In genomic region chr15:55408976-55409375, GRCh38 we compare ENCODE assay signal across 8 cellular contexts. TPM values are rescaled to one million over a fixed set of nuclear protein-coding genes. Genes with fewer than 3 reads are reported as not detected.
A peak's percentile ranks its signal among the peaks of the same experiment; 100 is the strongest.
DNase-seq lines count a peak whose midpoint lies in the region; ATAC-seq, FAIRE-seq and TF ChIP-seq lines count a peak whose summit lies in the region.
"Not testable (repeated sequence)": the region's sequence is repeated elsewhere in the genome, so short reads cannot be mapped to it uniquely, and the experiment has no call there.

No MANE protein-coding gene starts in this region.

- peak overlapping the region; percentile 94 for H3K4me3 Mint-ChIP-seq in CD4-positive, alpha-beta T cell
- H3K4me3 Mint-ChIP-seq in activated B cell treated with CpG ODN at 0.5 μM for 24 hours: peak overlapping the region; percentile 88

- not testable (repeated sequence) for TF ChIP-seq CTCF in CD4-positive, alpha-beta T cell (IDR thresholded peaks at IDR 0.05); activated B cell treated with CpG ODN at 0.5 μM for 24 hours (IDR thresholded peaks at IDR 0.05); GM12878 (IDR thresholded peaks at IDR 0.05 in 2 of 3, conservative IDR thresholded peaks at IDR 0.05 in 1 of 3; ENCODE audit: control insufficient read depth in 2 of 3, extremely low read depth in 1 of 3, insufficient read depth in 1 of 3, low read depth in 3 of 3, low read length in 3 of 3); epithelial cell of proximal tubule (conservative IDR thresholded peaks at IDR 0.05; ENCODE audit: low read depth, low read length); osteoblast (IDR thresholded peaks at IDR 0.05; ENCODE audit: extremely low read depth, low read depth, low read length); testis (IDR thresholded peaks at IDR 0.05)

- not testable (repeated sequence) for H3K27me3 ChIP-seq in CD4-positive, alpha-beta T cell (ENCODE audit: control insufficient read depth, insufficient read depth, low read length); Karpas-422 (ENCODE audit: low read length); GM12878 (replicated peaks in 1 of 2; ENCODE audit: control insufficient read depth in 2 of 2, insufficient read depth in 2 of 2, low read length in 1 of 2); layer of hippocampus (ENCODE audit: control insufficient read depth, insufficient read depth, low read length); osteoblast (ENCODE audit: insufficient read depth, low read length); testis

- H3K9ac ChIP-seq in Karpas-422 (ENCODE audit: low read length) (peak overlapping the region; percentile 73), GM12878 (ENCODE audit: control insufficient read depth, insufficient read depth, low read length) (peak overlapping the region; percentile 24; the same call in 1 of the 2 replicates)

- H4K20me1 ChIP-seq in Karpas-422 (ENCODE audit: insufficient read depth, low read depth, low read length); GM12878 (ENCODE audit: control insufficient read depth, insufficient read depth); osteoblast (ENCODE audit: insufficient read depth, low read length): not testable (repeated sequence)

- not testable (repeated sequence) for H3K27me3 Mint-ChIP-seq in CD4-positive, alpha-beta T cell; activated B cell treated with CpG ODN at 0.5 μM for 24 hours

- peaks cover 36% of the 10 kb centered on the region for H3K4me1 Mint-ChIP-seq in CD4-positive, alpha-beta T cell (ENCODE audit: low read depth)
- peaks cover 20% of the 10 kb centered on the region for H3K4me1 Mint-ChIP-seq in activated B cell treated with CpG ODN at 0.5 μM for 24 hours

- 74% methylated on average over 14 of the region's 14 CpGs for WGBS in GM12878 (ENCODE audit: insufficient coverage, insufficient replicate concordance, low lambda C conversion rate, missing lambda C conversion rate)
- WGBS in testis, 2 donors: 37 to 45% methylated on average over 14 of the region's 14 CpGs

- TF ChIP-seq EP300 in GM12878 (IDR thresholded peaks at IDR 0.05; ENCODE audit: borderline replicate concordance in 1 of 2, control insufficient read depth in 1 of 2, low read depth in 2 of 2, low read length in 2 of 2): not testable (repeated sequence)

- H3K4me3 ChIP-seq in Karpas-422 (ENCODE audit: low read length) (peak overlapping the region; percentile 82), GM12878 (peak overlapping the region; percentile 78), epithelial cell of proximal tubule (ENCODE audit: low read depth, low read length) (peak overlapping the region; percentile 96), osteoblast (ENCODE audit: insufficient read depth, low read length) (peak overlapping the region; percentile 88), testis (peak overlapping the region; percentile 72 to 89)

- H2AFZ ChIP-seq in Karpas-422 (ENCODE audit: low read length) (peak overlapping the region; percentile 58), GM12878 (ENCODE audit: control insufficient read depth, low read depth, low read length) (peak overlapping the region; percentile 89), osteoblast (ENCODE audit: low read length) (peak overlapping the region; percentile 91)

- POLR2A ChIA-PET in CD4-positive, alpha-beta T cell (lab: Charles Lee): interaction anchor here (0.8 to 4.6 kb wide), 10 partner anchors 10 to 212 kb away, joined by 3 to 45 read pairs (median 7); partner anchors contain the start of genes PIGB, PIGBOS1 and RSL24D1
- POLR2A ChIA-PET in activated B cell treated with CpG ODN at 0.5 μM for 24 hours (lab: Charles Lee) (interaction anchor here (1.1 to 2.2 kb wide), 4 partner anchors 11 to 212 kb away, joined by 6 to 34 read pairs (median 14); partner anchors contain the start of genes PIGB, PIGBOS1 and RSL24D1), GM12878 (lab: Charles Lee) (interaction anchor here (0.5 to 2.0 kb wide), 2 partner anchors 20 to 91 kb away, joined by 3 to 12 read pairs; partner anchors contain the start of genes PIGB and PIGBOS1)

- not testable (repeated sequence) for H3K9me2 ChIP-seq in Karpas-422 (replicated peaks; ENCODE audit: insufficient read depth, low read length)

- TF ChIP-seq POLR2A in GM12878 (IDR thresholded peaks at IDR 0.05; ENCODE audit: low read depth, low read length); testis (IDR thresholded peaks at IDR 0.05): not testable (repeated sequence)

- H3K36me3 ChIP-seq in Karpas-422 (ENCODE audit: insufficient read depth, low read length); GM12878 (ENCODE audit: control insufficient read depth in 2 of 2, insufficient read depth in 2 of 2, low read length in 1 of 2); osteoblast (ENCODE audit: insufficient read depth, low read length); testis (ENCODE audit: low read depth, missing control alignments): not testable (repeated sequence)

- SMC1A ChIA-PET in GM12878 (lab: Charles Lee; ENCODE audit: uncharacterized antibody, unreplicated experiment): interaction anchor here (0.5 to 2.4 kb wide), 9 partner anchors 15 to 191 kb away, joined by 3 to 20 read pairs (median 4); partner anchors contain the start of genes PIGB and PIGBOS1

- H3K27ac ChIP-seq in CD4-positive, alpha-beta T cell (ENCODE audit: low read depth, low read length): peak overlapping the region; percentile 8
- H3K27ac ChIP-seq in Karpas-422 (ENCODE audit: low read length); GM12878 (ENCODE audit: control insufficient read depth, insufficient read depth): not testable (repeated sequence)
- H3K27ac ChIP-seq in layer of hippocampus (ENCODE audit: low read depth, low read length) (peak overlapping the region; percentile 89), osteoblast (ENCODE audit: low read depth, low read length) (peak overlapping the region; percentile 69), testis (peak overlapping the region in 1 of 2 donors; percentile 86)

- RAD21 ChIA-PET in GM12878 (lab: Charles Lee; ENCODE audit: unreplicated experiment): interaction anchor here (0.7 to 2.4 kb wide), 7 partner anchors 30 to 212 kb away, joined by 3 to 24 read pairs (median 5); partner anchors contain the start of genes PIGB, PIGBOS1 and RSL24D1

- CTCF ChIA-PET in CD4-positive, alpha-beta T cell (lab: Charles Lee): interaction anchor here (0.6 to 4.6 kb wide), 16 partner anchors 10 to 212 kb away, joined by 3 to 42 read pairs (median 6); partner anchors contain the start of genes PIGB, PIGBOS1 and RSL24D1
- CTCF ChIA-PET in activated B cell treated with CpG ODN at 0.5 μM for 24 hours (lab: Charles Lee) (interaction anchor here (0.8 to 2.2 kb wide), 6 partner anchors 26 to 187 kb away, joined by 4 to 15 read pairs (median 6); partner anchors contain the start of genes PIGB and PIGBOS1), GM12878 (lab: Yijun Ruan, JAX) (interaction anchor here (0.7 to 2.4 kb wide), 13 partner anchors 25 to 295 kb away, joined by 3 to 11 read pairs (median 5); partner anchors contain the start of genes PIGB and PIGBOS1)

- not testable (repeated sequence) for H3K9me3 Mint-ChIP-seq in CD4-positive, alpha-beta T cell; activated B cell treated with CpG ODN at 0.5 μM for 24 hours

- not testable (repeated sequence) for BruUV-seq in GM12878 (replicated peaks; lab: Mats Ljungman, UMichigan)

- H3K36me3 Mint-ChIP-seq in CD4-positive, alpha-beta T cell (ENCODE audit: low read depth); activated B cell treated with CpG ODN at 0.5 μM for 24 hours (ENCODE audit: low read depth): not testable (repeated sequence)

- H3K9me3 ChIP-seq in CD4-positive, alpha-beta T cell (ENCODE audit: control insufficient read depth, low read length); Karpas-422 (ENCODE audit: low read length); GM12878 (replicated peaks; ENCODE audit: control insufficient read depth, insufficient read depth, low read length); osteoblast (ENCODE audit: low read depth, low read length); testis: not testable (repeated sequence)

- peaks cover 44% of the 10 kb centered on the region for H3K79me2 ChIP-seq in Karpas-422 (ENCODE audit: low read length)
- H3K79me2 ChIP-seq in GM12878 (ENCODE audit: control insufficient read depth, insufficient read depth, low read length): not testable (repeated sequence)
- peaks cover 32% of the 10 kb centered on the region for H3K79me2 ChIP-seq in osteoblast (ENCODE audit: insufficient read depth, low read length)

- peak overlapping the region; percentile 73 for H3K27ac Mint-ChIP-seq in CD4-positive, alpha-beta T cell
- peak overlapping the region; percentile 87 for H3K27ac Mint-ChIP-seq in activated B cell treated with CpG ODN at 0.5 μM for 24 hours

- in situ Hi-C loops in GM12878 (cut with MboI): not testable (repeated sequence)

- H3K4me1 ChIP-seq in Karpas-422 (ENCODE audit: low read length) (peaks cover 39% of the 10 kb centered on the region), GM12878 (ENCODE audit: control insufficient read depth, insufficient read depth, low read length) (peaks cover 16% of the 10 kb centered on the region)
- H3K4me1 ChIP-seq in osteoblast (ENCODE audit: insufficient read depth, low read length); testis: not testable (repeated sequence)

- FAIRE-seq in GM12878 (lab: Jason Lieb, UNC): not testable (repeated sequence)

- H3K4me2 ChIP-seq in Karpas-422 (ENCODE audit: low read depth, low read length, poor library complexity, severe bottlenecking) (peak overlapping the region; percentile 97), GM12878 (ENCODE audit: control insufficient read depth, insufficient read depth) (peak overlapping the region; percentile 82), osteoblast (ENCODE audit: insufficient read depth, low read length) (peak overlapping the region; percentile 94)

- intact Hi-C loops in CD4-positive, alpha-beta T cell (cut with DNase I, micrococcal nuclease): loop anchor here (2.0 to 5.0 kb wide), 3 partner anchors 30 to 212 kb away; partner anchors contain the start of genes PIGB (in 2 of the 2), PIGBOS1 (in 2 of the 2) and RSL24D1 (in 2 of the 2)
- intact Hi-C loops in activated B cell treated with CpG ODN at 0.5 μM for 24 hours (cut with micrococcal nuclease) (loop anchor here (1.0 to 2.0 kb wide), 6 partner anchors 26 to 213 kb away; partner anchors contain the start of genes PIGB, PIGBOS1 and RSL24D1), GM12878 (cut with micrococcal nuclease; ENCODE audit: unreplicated experiment) (loop anchor here (2.0 to 10.0 kb wide), 3 partner anchors 90 to 214 kb away; partner anchors contain the start of genes PIGB, PIGBOS1 and RSL24D1)
- intact Hi-C loops in testis (cut with DNase I; ENCODE audit: low total_unique reads): not testable (repeated sequence)

- ATAC-seq in CD4-positive, alpha-beta T cell (ENCODE audit: poor library complexity); activated B cell treated with CpG ODN at 0.5 μM for 24 hours (ENCODE audit: low read depth); GM12878: not testable (repeated sequence)

- TF ChIP-seq RAD21 in GM12878 (IDR thresholded peaks at IDR 0.05; ENCODE audit: insufficient read depth, low read depth, low read length): not testable (repeated sequence)

- not testable (repeated sequence) for DNase-seq in CD4-positive, alpha-beta T cell; Karpas-422; activated B cell treated with CpG ODN at 0.5 μM for 24 hours; GM12878 (ENCODE audit: low read depth, low spot score); epithelial cell of proximal tubule (ENCODE audit: low read depth); osteoblast (ENCODE audit: insufficient read length, low spot score, missing footprints); testis

RNA-seq across cellular contexts. Expression of gene PIERCE2, which starts 0.7 kb away (rescaled TPM):
- total RNA-seq in CD4-positive, alpha-beta T cell: not detected
- total RNA-seq in Karpas-422 (2014; rRNA removed; shearing (Covaris generic); ENCODE audit: low replicate concordance): 6.9 and 12.4 TPM in 2 replicates
- 0.55 and 1.1 TPM in 2 replicates for total RNA-seq in activated B cell treated with CpG ODN at 0.5 μM for 24 hours
- not detected in 2 replicates for total RNA-seq in GM12878 (2013; cell fraction: nucleolus; rRNA removed)
- total RNA-seq in GM12878 (2014; rRNA removed): 0.33 and 0.45 TPM in 2 replicates
- 0.28 and 0.89 TPM in 2 replicates for total RNA-seq in GM12878 (2014; rRNA removed; fragmentation: Illumina TruSeq; extraction: Trizol)
- 0.48 TPM in 1 of 2 replicates, not detected in the other for total RNA-seq in GM12878 (2021)
- polyA plus RNA-seq in GM12878 (2011; ENCODE audit: low read depth): not detected
- polyA plus RNA-seq in GM12878 (2011; rRNA removed): 1.1 and 1.4 TPM in 2 replicates
- 0.67 and 0.74 TPM in 2 replicates for polyA plus RNA-seq in GM12878 (2011; cell fraction: cytosol; rRNA removed)
- 0.24 TPM in 1 of 2 replicates, not detected in the other for polyA plus RNA-seq in GM12878 (2011; cell fraction: nucleus; rRNA removed)
- 0.46 and 0.49 TPM in 2 replicates for polyA plus RNA-seq in GM12878 (2012)
- 0.60 and 1.1 TPM in 2 replicates for polyA plus RNA-seq in GM12878 (2014; fragmentation: Illumina TruSeq; extraction: Trizol)
- 1 to 10 TPM in 1 of 2 experiments, under 1 TPM in 1; 0.93 to 1.3 TPM for polyA plus RNA-seq in GM12878 (2014; fragmentation: Nextera tagmentation; extraction: Ambion mirVana)
- polyA plus RNA-seq in GM12878 (2014; rRNA removed): 0.32 and 0.33 TPM in 2 replicates
- 1 to 10 TPM in 1 of 2 experiments, under 1 TPM in 1; 0.40 to 1.3 TPM for polyA plus RNA-seq in GM12878 (2016; fragmentation: Nextera tagmentation; extraction: Ambion mirVana)
- 0.59 TPM in 1 of 2 replicates, not detected in the other for polyA minus RNA-seq in GM12878 (2011; rRNA and poly(A)+ RNA removed)
- not detected in 2 replicates for polyA minus RNA-seq in GM12878 (2011; cell fraction: cytosol; rRNA and poly(A)+ RNA removed)
- polyA minus RNA-seq in GM12878 (2011; cell fraction: nucleus; rRNA and poly(A)+ RNA removed): not detected in 2 replicates
- total RNA-seq in epithelial cell of proximal tubule: 1.4 and 3.3 TPM in 2 replicates
- total RNA-seq in osteoblast: 3.6 and 5.3 TPM in 2 replicates
- total RNA-seq in testis: 1 to 10 TPM; 4.3 to 8.0 TPM
- polyA plus RNA-seq in testis (ENCODE audit: insufficient read depth, low read depth, low replicate concordance): 16.0 TPM

RNA-seq across cellular contexts. Expression of gene CCPG1, which starts 0.8 kb away (rescaled TPM):
- total RNA-seq in CD4-positive, alpha-beta T cell: 10 to 100 TPM; 29.9 to 31.5 TPM
- total RNA-seq in Karpas-422 (2014; rRNA removed; shearing (Covaris generic); ENCODE audit: low replicate concordance): 51.9 and 68.3 TPM in 2 replicates
- total RNA-seq in activated B cell treated with CpG ODN at 0.5 μM for 24 hours: 11.9 and 16.2 TPM in 2 replicates
- 25.7 and 27.5 TPM in 2 replicates for total RNA-seq in GM12878 (2013; cell fraction: nucleolus; rRNA removed)
- 5.1 and 8.0 TPM in 2 replicates for total RNA-seq in GM12878 (2014; rRNA removed)
- total RNA-seq in GM12878 (2014; rRNA removed; fragmentation: Illumina TruSeq; extraction: Trizol): 10.5 and 10.8 TPM in 2 replicates
- 8.9 and 11.1 TPM in 2 replicates for total RNA-seq in GM12878 (2021)
- polyA plus RNA-seq in GM12878 (2011; ENCODE audit: low read depth): 3.6 TPM
- 15.8 and 24.9 TPM in 2 replicates for polyA plus RNA-seq in GM12878 (2011; rRNA removed)
- polyA plus RNA-seq in GM12878 (2011; cell fraction: cytosol; rRNA removed): 4.6 and 6.1 TPM in 2 replicates
- polyA plus RNA-seq in GM12878 (2011; cell fraction: nucleus; rRNA removed): 5.3 and 5.8 TPM in 2 replicates
- polyA plus RNA-seq in GM12878 (2012): 7.1 and 8.4 TPM in 2 replicates
- 9.2 and 18.1 TPM in 2 replicates for polyA plus RNA-seq in GM12878 (2014; fragmentation: Illumina TruSeq; extraction: Trizol)
- polyA plus RNA-seq in GM12878 (2014; fragmentation: Nextera tagmentation; extraction: Ambion mirVana): 1 to 10 TPM; 6.6 to 7.5 TPM
- 4.6 and 6.0 TPM in 2 replicates for polyA plus RNA-seq in GM12878 (2014; rRNA removed)
- polyA plus RNA-seq in GM12878 (2016; fragmentation: Nextera tagmentation; extraction: Ambion mirVana): 10 to 100 TPM; 12.3 to 13.9 TPM
- 9.1 and 13.2 TPM in 2 replicates for polyA minus RNA-seq in GM12878 (2011; rRNA and poly(A)+ RNA removed)
- polyA minus RNA-seq in GM12878 (2011; cell fraction: cytosol; rRNA and poly(A)+ RNA removed): 4.6 and 8.0 TPM in 2 replicates
- polyA minus RNA-seq in GM12878 (2011; cell fraction: nucleus; rRNA and poly(A)+ RNA removed): 5.1 and 6.6 TPM in 2 replicates
- 17.6 and 23.8 TPM in 2 replicates for total RNA-seq in epithelial cell of proximal tubule
- 209 and 250 TPM in 2 replicates for total RNA-seq in osteoblast
- total RNA-seq in testis: 10 to 100 TPM; 21.6 to 37.1 TPM
- polyA plus RNA-seq in testis (ENCODE audit: insufficient read depth, low read depth, low replicate concordance): 25.6 TPM
